17 cellular contexts compared by ENCODE assay signal in genomic region chr11:62001450-62002178, GRCh38. TPM values are rescaled to one million over a fixed set of nuclear protein-coding genes. Genes with fewer than 3 reads are reported as not detected.
DNase-seq lines count a peak whose midpoint lies in the region; ATAC-seq, FAIRE-seq and TF ChIP-seq lines count a peak whose summit lies in the region.
"Had no signal": no experiment of that assay in that cellular context is flagged by ENCODE, and none has a peak within 500 bp of the region (broad histone marks: within the 10 kb centered on the region; RNA-seq: fewer than 3 reads in every experiment).

No MANE protein-coding gene starts in this region.

- H3K4me1 ChIP-seq in duodenal mucosa (ENCODE audit: control insufficient read depth in 1 of 2, insufficient read depth in 2 of 2, low read length in 2 of 2), result peaks cover 20 to 29% of the 10 kb centered on the region in 2 donors

- peaks cover 5% of the 10 kb centered on the region for H3K4me1 Mint-ChIP-seq in mesothelial cell of epicardium
- peaks cover 21% of the 10 kb centered on the region for H3K4me1 Mint-ChIP-seq in type B pancreatic cell (ENCODE audit: unreplicated experiment)

- H3K27me3 Mint-ChIP-seq in mesothelial cell of epicardium (ENCODE audit: low read depth) (no peaks in the 10 kb centered on the region), type B pancreatic cell (no peaks in the 10 kb centered on the region)

- H3K27ac Mint-ChIP-seq in mesothelial cell of epicardium, result peak overlapping the region; percentile 11
- H3K27ac Mint-ChIP-seq in type B pancreatic cell, result peak overlapping the region; percentile 3
- H3K27ac Mint-ChIP-seq: activated B cell treated with CpG ODN at 0.5 μM for 24 hours; activated T-cell treated with anti-CD3 and anti-CD28 coated beads, Interleukin-2, amount 50 U/mL, for 72 hours had no signal

- peak overlapping the region; percentile 17 to 25 for H3K9ac ChIP-seq in duodenal mucosa (ENCODE audit: low read depth in 1 of 2, low read length in 2 of 2)

- no peak for DNase-seq in Right ventricle myocardium inferior (ENCODE audit: missing footprints)
- DNase-seq in cardiac septum (ENCODE audit: low spot score), result no peak
- no peak for DNase-seq in mesothelial cell of epicardium (ENCODE audit: low spot score in 2 of 2, unreplicated experiment in 2 of 2)
- no peak for DNase-seq in type B pancreatic cell (ENCODE audit: extremely low spot score, unreplicated experiment)
- DNase-seq in NCI-H2227 (lab: John Stamatoyannopoulos, UW; ENCODE audit: unreplicated experiment), result no peak
- no peak for DNase-seq in NCI-H82 treated with DMSO at 0.1 percent for 48 hours (lab: John Stamatoyannopoulos, UW; ENCODE audit: unreplicated experiment)
- DNase-seq in frontal cortex (ENCODE audit: low spot score in 2 of 2), result no peak
- DNase-seq: activated B cell treated with CpG ODN at 0.5 μM for 24 hours; activated T-cell treated with anti-CD3 and anti-CD28 coated beads, Interleukin-2, amount 50 U/mL, for 72 hours; DMS153; NCI-H146 had no signal

- peak overlapping the region; percentile 41 for H3K27ac ChIP-seq in duodenal mucosa (ENCODE audit: low read depth, low read length)
- H3K27ac ChIP-seq: tibial artery had no signal

- peak; percentile 45 for ATAC-seq in Right ventricle myocardium inferior
- ATAC-seq: activated T-cell treated with anti-CD3 and anti-CD28 coated beads, Interleukin-2, amount 50 U/mL, for 72 hours; HCT116; SK-N-SH treated with all-trans-retinoic acid at 6 μM for 48 hours had no signal

- intact Hi-C loops in Right ventricle myocardium inferior (cut with DNase I) (no loop called here), cardiac septum (cut with DNase I) (no loop called here)

- peaks cover 0 to 9% of the 10 kb centered on the region in 2 donors for H3K9me3 ChIP-seq in duodenal mucosa (ENCODE audit: control insufficient read depth in 1 of 2, low read length in 2 of 2)

- H3K36me3 Mint-ChIP-seq in mesothelial cell of epicardium (peaks cover 15% of the 10 kb centered on the region), type B pancreatic cell (peaks cover 8% of the 10 kb centered on the region)

- no peak overlapping the region for H3K4me3 Mint-ChIP-seq in mesothelial cell of epicardium
- H3K4me3 Mint-ChIP-seq in type B pancreatic cell, result no peak overlapping the region
- H3K4me3 Mint-ChIP-seq: activated B cell treated with CpG ODN at 0.5 μM for 24 hours; activated T-cell treated with anti-CD3 and anti-CD28 coated beads, Interleukin-2, amount 50 U/mL, for 72 hours had no signal

- H3K27me3 ChIP-seq in duodenal mucosa (ENCODE audit: control insufficient read depth in 1 of 2, insufficient read depth in 2 of 2, low read length in 2 of 2), result no peaks in the 10 kb centered on the region
- H3K27me3 ChIP-seq: tibial artery had no signal

- TF ChIP-seq CTCF in mesothelial cell of epicardium (IDR thresholded peaks at IDR 0.05; ENCODE audit: unreplicated experiment) (no peak), type B pancreatic cell (conservative IDR thresholded peaks at IDR 0.05) (no peak)

- H3K9me3 Mint-ChIP-seq in mesothelial cell of epicardium, result peaks cover 12% of the 10 kb centered on the region
- H3K9me3 Mint-ChIP-seq in type B pancreatic cell, result peaks cover 7% of the 10 kb centered on the region

- H3K4me3 ChIP-seq in duodenal mucosa (ENCODE audit: low read depth in 1 of 2, low read length in 2 of 2), result no peak overlapping the region
- H3K4me3 ChIP-seq: tibial artery had no signal

- FAIRE-seq in frontal cortex (lab: Jason Lieb, UNC), result no peak
- FAIRE-seq: A204.1, endometrium had no signal

- H3K36me3 ChIP-seq in duodenal mucosa (ENCODE audit: control insufficient read depth in 1 of 2, insufficient read depth in 2 of 2, low read length in 2 of 2), result peaks cover 0 to 5% of the 10 kb centered on the region in 2 donors
- H3K36me3 ChIP-seq: tibial artery had no signal

RNA-seq across cellular contexts. Expression of gene FTH1, which starts 34.2 kb away (rescaled TPM):
- total RNA-seq in Right ventricle myocardium inferior, result 2,493 TPM
- total RNA-seq in cardiac septum, result 3,174 TPM
- total RNA-seq in mesothelial cell of epicardium, result 1,419 to 1,500 TPM (median 1,460 TPM) in 3 replicates
- total RNA-seq in type B pancreatic cell (ENCODE audit: low replicate concordance), result 1,346 and 2,108 TPM in 2 replicates
- total RNA-seq in frontal cortex, result 254 TPM

RNA-seq across cellular contexts. Expression of gene BEST1, which starts 51.5 kb away (rescaled TPM):
- 1.9 TPM for total RNA-seq in Right ventricle myocardium inferior
- total RNA-seq in cardiac septum, result 1.1 TPM
- total RNA-seq in mesothelial cell of epicardium, result 0.64 to 1.1 TPM (median 0.90 TPM) in 3 replicates
- total RNA-seq in type B pancreatic cell (ENCODE audit: low replicate concordance), result 0.14 and 0.31 TPM in 2 replicates
- 1.6 TPM for total RNA-seq in frontal cortex
